Comparison of ENCODE assay signal across 8 cellular contexts in genomic region chr17:57834146-57834741, GRCh38. TPM values are rescaled to one million over a fixed set of nuclear protein-coding genes. Genes with fewer than 3 reads are reported as not detected.
A peak's percentile ranks its signal among the peaks of the same experiment; 100 is the strongest.
DNase-seq lines count a peak whose midpoint lies in the region; ATAC-seq and TF ChIP-seq lines count a peak whose summit lies in the region.

No MANE protein-coding gene starts in this region.

- no peaks in the 10 kb centered on the region for H3K27me3 ChIP-seq in left lung

- H3K27ac ChIP-seq in C4-2B = peak overlapping the region; percentile 10
- no peak overlapping the region for H3K27ac ChIP-seq in left lung

- no peak overlapping the region for H3K4me3 ChIP-seq in LNCaP clone FGC (ENCODE audit: low read depth, low read length)
- H3K4me3 ChIP-seq in left lung = no peak overlapping the region

- intact Hi-C loops in left lung (cut with DNase I) = no loop called here

- no peaks in the 10 kb centered on the region for H3K9me3 ChIP-seq in left lung

- H3K4me1 ChIP-seq in left lung = peaks cover 5 to 15% of the 10 kb centered on the region in 2 donors

- H3K36me3 ChIP-seq in left lung = peaks cover 0 to 25% of the 10 kb centered on the region in 2 donors

- ATAC-seq in left lung (peak; percentile 24), HG03354 (IDR thresholded peaks at IDR 0.05; ENCODE audit: poor library complexity, severe bottlenecking, unreplicated experiment) (no peak)

- DNase-seq in LNCaP clone FGC (ENCODE audit: low read depth) (no peak), astrocyte of the hippocampus (ENCODE audit: low read depth, low spot score) (peak; percentile 77), left lung (no peak), GM19238 (ENCODE audit: insufficient read length, low spot score) (no peak), NOMO-1 treated with DMSO at 0.1 percent for 48 hours (lab: John Stamatoyannopoulos, UW; ENCODE audit: unreplicated experiment) (no peak)
- DNase-seq in activated effector memory CD4-positive, alpha-beta T cell treated with anti-CD3 and anti-CD28 coated beads, Interleukin-2, amount 50 U/mL, for 16 hours = no peak

- TF ChIP-seq CTCF in C4-2B (conservative IDR thresholded peaks at IDR 0.05) = no peak
- TF ChIP-seq CTCF in LNCaP clone FGC (IDR thresholded peaks at IDR 0.05; ENCODE audit: control insufficient read depth, extremely low read depth, insufficient read depth) = peak; percentile 41
- TF ChIP-seq CTCF in left lung (IDR thresholded peaks at IDR 0.05) = no peak

RNA-seq across cellular contexts. Expression of gene MRPS23, which starts 15.6 kb away (rescaled TPM):
- total RNA-seq in left lung = 10 to 100 TPM; 39.2 to 39.8 TPM
